ENCODE assay signal across 1 cellular context in the genomic region with DNA sequence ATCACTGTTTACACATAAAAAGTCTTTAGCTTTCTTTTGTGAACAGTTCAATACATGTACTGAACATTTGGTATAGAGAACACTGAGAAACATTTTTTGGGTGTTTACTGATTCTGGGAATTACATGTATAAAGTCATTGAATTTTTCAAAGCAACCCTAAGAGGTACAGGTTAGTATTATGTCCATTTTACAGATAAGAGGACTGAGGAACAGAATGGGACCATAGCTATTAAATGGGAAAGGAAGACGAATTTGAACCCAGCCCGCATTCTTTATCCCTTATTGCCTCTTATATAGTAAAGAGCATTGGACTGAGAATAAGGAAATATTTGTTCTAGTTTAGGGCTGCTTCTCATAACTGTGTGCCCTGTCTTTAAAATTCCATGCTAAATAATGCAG.
TF ChIP-seq lines count a peak whose summit lies in the region.

No MANE protein-coding gene starts in this region.

TF ChIP-seq in HCT116, 20 proteins besides CTCF, POLR2A, EP300 and RAD21 (continued from another document):
- TF ChIP-seq, protein P1, sequence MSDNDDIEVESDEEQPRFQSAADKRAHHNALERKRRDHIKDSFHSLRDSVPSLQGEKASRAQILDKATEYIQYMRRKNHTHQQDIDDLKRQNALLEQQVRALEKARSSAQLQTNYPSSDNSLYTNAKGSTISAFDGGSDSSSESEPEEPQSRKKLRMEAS (IDR thresholded peaks at IDR 0.05) = no peak
- TF ChIP-seq YY1 (IDR thresholded peaks at IDR 0.05; ENCODE audit: extremely low read depth, insufficient replicate concordance, low read depth, low read length) = no peak
- TF ChIP-seq CBX3 (IDR thresholded peaks at IDR 0.05; ENCODE audit: low read depth) = no peak
- no peak for TF ChIP-seq EZH2 (IDR thresholded peaks at IDR 0.05)
- no peak for TF ChIP-seq JUND (IDR thresholded peaks at IDR 0.05)
- no peak for TF ChIP-seq ELF1 (IDR thresholded peaks at IDR 0.05; ENCODE audit: borderline replicate concordance, low read depth)
- no peak for TF ChIP-seq ZFX (IDR thresholded peaks at IDR 0.05)
- TF ChIP-seq EZH2phosphoT487 (IDR thresholded peaks at IDR 0.05; ENCODE audit: borderline replicate concordance) = no peak
- TF ChIP-seq SRF (IDR thresholded peaks at IDR 0.05; ENCODE audit: low read depth) = no peak
- TF ChIP-seq SP1 (IDR thresholded peaks at IDR 0.05; ENCODE audit: low read depth) = no peak
- no peak for TF ChIP-seq CEBPB (IDR thresholded peaks at IDR 0.05; ENCODE audit: low read depth)
